Comparison of ENCODE assay signal across 12 cellular contexts in genomic region chr4:159606835-159607234, GRCh38.
"Had no signal": no experiment of that assay in that cellular context is flagged by ENCODE, and none has a peak within 500 bp of the region (broad histone marks: within the 10 kb centered on the region; RNA-seq: fewer than 3 reads in every experiment).

No MANE protein-coding gene starts in this region.

- H3K27me3 ChIP-seq: heart right ventricle, ovary, tibial artery had no signal

- H3K4me3 ChIP-seq: heart right ventricle, left ventricle myocardium inferior, ovary, skin epidermis, tibial artery had no signal

- H3K4me1 Mint-ChIP-seq: activated naive CD4-positive, alpha-beta T cell treated with anti-CD3 and anti-CD28 coated beads, Interleukin-2, amount 50 U/mL, for 24 hours; stimulated activated effector memory CD8-positive, alpha-beta T cell treated with anti-CD3 and anti-CD28 coated beads, Interleukin-12 subunit alpha, Interleukin-12 subunit beta, amount 100 ng/mL, for 72 hours had no signal

- H3K27ac Mint-ChIP-seq: activated naive CD4-positive, alpha-beta T cell treated with anti-CD3 and anti-CD28 coated beads, Interleukin-2, amount 50 U/mL, for 24 hours; stimulated activated effector memory CD8-positive, alpha-beta T cell treated with anti-CD3 and anti-CD28 coated beads, Interleukin-12 subunit alpha, Interleukin-12 subunit beta, amount 100 ng/mL, for 72 hours had no signal

- H3K27ac ChIP-seq: heart right ventricle, left ventricle myocardium inferior, ovary, tibial artery had no signal

- H3K9me3 ChIP-seq: ovary, tibial artery had no signal

- H3K4me1 ChIP-seq: heart right ventricle, left ventricle myocardium inferior, tibial artery had no signal

- H3K36me3 ChIP-seq: heart right ventricle, left ventricle myocardium inferior, ovary, tibial artery had no signal

- ATAC-seq: heart right ventricle; stimulated activated effector memory CD8-positive, alpha-beta T cell treated with anti-CD3 and anti-CD28 coated beads, Interleukin-12 subunit alpha, Interleukin-12 subunit beta, amount 100 ng/mL, for 72 hours had no signal

- H3K27me3 Mint-ChIP-seq: activated naive CD4-positive, alpha-beta T cell treated with anti-CD3 and anti-CD28 coated beads, Interleukin-2, amount 50 U/mL, for 24 hours had no signal

- H3K4me3 Mint-ChIP-seq: activated naive CD4-positive, alpha-beta T cell treated with anti-CD3 and anti-CD28 coated beads, Interleukin-2, amount 50 U/mL, for 24 hours; stimulated activated effector memory CD8-positive, alpha-beta T cell treated with anti-CD3 and anti-CD28 coated beads, Interleukin-12 subunit alpha, Interleukin-12 subunit beta, amount 100 ng/mL, for 72 hours had no signal

- DNase-seq: activated CD4-positive, alpha-beta T cell treated with anti-CD3 and anti-CD28 coated beads, Interleukin-2, amount 50 U/mL, for 1 hour; activated CD4-positive, CD25-positive, alpha-beta regulatory T cell; activated T-cell treated with anti-CD3 and anti-CD28 coated beads, Interleukin-2, amount 50 U/mL, for 1 hour; amniotic stem cell; heart right ventricle; left ventricle myocardium inferior; ovary; T-helper 2 cell; tibial artery had no signal

- H3K36me3 Mint-ChIP-seq: activated naive CD4-positive, alpha-beta T cell treated with anti-CD3 and anti-CD28 coated beads, Interleukin-2, amount 50 U/mL, for 24 hours; stimulated activated effector memory CD8-positive, alpha-beta T cell treated with anti-CD3 and anti-CD28 coated beads, Interleukin-12 subunit alpha, Interleukin-12 subunit beta, amount 100 ng/mL, for 72 hours had no signal
